8 cellular contexts compared by ENCODE assay signal in genomic region chr17:2030779-2031163, GRCh38. TPM values are rescaled to one million over a fixed set of nuclear protein-coding genes. Genes with fewer than 3 reads are reported as not detected.
A peak's percentile ranks its signal among the peaks of the same experiment; 100 is the strongest.
DNase-seq lines count a peak whose midpoint lies in the region; ATAC-seq, FAIRE-seq and TF ChIP-seq lines count a peak whose summit lies in the region.

No MANE protein-coding gene starts in this region.

- no peak for FAIRE-seq in pancreas (lab: Jason Lieb, UNC)

- H3K27ac ChIP-seq in SJCRH30: no peak overlapping the region
- H3K27ac ChIP-seq in esophagus (ENCODE audit: low read depth in 2 of 2, low read length in 1 of 2): no peak overlapping the region
- peak overlapping the region in 1 of 4 donors; percentile 55 for H3K27ac ChIP-seq in pancreas

- H3K4me1 ChIP-seq in SJCRH30: 0 out of 2 replicates have a peak, but pooled peaks cover under 1% of the 10 kb centered on the region
- peaks cover 5 to 8% of the 10 kb centered on the region in 2 donors for H3K4me1 ChIP-seq in esophagus (ENCODE audit: control insufficient read depth in 2 of 2, insufficient read depth in 2 of 2, low read length in 1 of 2)
- peaks cover 5 to 10% (median 6%) of the 10 kb centered on the region in 3 donors for H3K4me1 ChIP-seq in pancreas

- peak; percentile 72 for DNase-seq in activated CD4-positive, alpha-beta T cell treated with anti-CD3 and anti-CD28 coated beads for 48 hours
- DNase-seq in activated CD4-positive, alpha-beta T cell treated with anti-CD3 and anti-CD28 coated beads, Interleukin-2, amount 50 U/mL, for 1 hour: no peak
- DNase-seq in SJCRH30: peak; percentile 77 to 84
- DNase-seq in pancreas: peak in 1 of 6 donors; percentile 62
- DNase-seq in NCI-H2081 treated with DMSO at 0.1 percent for 48 hours (lab: John Stamatoyannopoulos, UW): no peak
- no peak for DNase-seq in DMS153 (lab: John Stamatoyannopoulos, UW)

- H3K36me3 ChIP-seq in SJCRH30 (no peaks in the 10 kb centered on the region), esophagus (ENCODE audit: control insufficient read depth in 2 of 2, insufficient read depth in 2 of 2, low read length in 1 of 2) (peaks cover 3 to 4% of the 10 kb centered on the region in 2 donors), pancreas (peaks cover 0 to 8% (median 0%) of the 10 kb centered on the region in 3 donors)

- peak in 1 of 4 donors; percentile 15 for TF ChIP-seq CTCF in pancreas (IDR thresholded peaks at IDR 0.05)

- TF ChIP-seq POLR2A in GM18505 (IDR thresholded peaks at IDR 0.05; ENCODE audit: borderline replicate concordance, extremely low read depth, insufficient read depth, insufficient read length): no peak

- H3K27me3 ChIP-seq in SJCRH30: peaks cover 4% of the 10 kb centered on the region; the same call in 1 of the 2 replicates
- H3K27me3 ChIP-seq in esophagus (ENCODE audit: control insufficient read depth in 1 of 2, insufficient read depth in 2 of 2, low read length in 2 of 2): no peaks in the 10 kb centered on the region
- H3K27me3 ChIP-seq in pancreas: no peaks in the 10 kb centered on the region

- H3K4me3 ChIP-seq in SJCRH30 (peak overlapping the region; percentile 100), esophagus (ENCODE audit: low read depth in 1 of 2, low read length in 2 of 2) (peak overlapping the region; percentile 86 to 89), pancreas (peak overlapping the region; percentile 96 to 100 (median 98))

- intact Hi-C loops in pancreas (cut with DNase I): loop anchor here in 1 of 3 donors (10.0 kb wide), 1 partner anchor 116 kb away; no protein-coding TSS in a partner anchor

- 15 to 17% methylated on average over 10 of the region's 10 CpGs for WGBS in esophagus, 2 donors
- WGBS in pancreas, 2 donors: 12 to 14% methylated on average over 10 of the region's 10 CpGs

- H3K9me3 ChIP-seq in SJCRH30 (replicated peaks) (no peaks in the 10 kb centered on the region), esophagus (ENCODE audit: control insufficient read depth in 2 of 2, insufficient read depth in 1 of 2, low read depth in 1 of 2, low read length in 1 of 2) (no peaks in the 10 kb centered on the region), pancreas (no peaks in the 10 kb centered on the region)

- no peak for ATAC-seq in pancreas
- ATAC-seq in GM18505 (IDR thresholded peaks at IDR 0.05; ENCODE audit: unreplicated experiment): no peak

RNA-seq across cellular contexts. Expression of gene DPH1, which starts 0.8 kb away (rescaled TPM):
- 14.4 and 14.6 TPM in 2 replicates for total RNA-seq in SJCRH30 (2014; rRNA removed; shearing (Covaris generic))
- polyA plus RNA-seq in esophagus (10 to 100 TPM; 18.8 to 21.0 TPM), pancreas (10 to 100 TPM; 53.3 to 74.4 TPM)
- total RNA-seq in pancreas: 10 to 100 TPM; 21.8 to 37.7 (median 27.6) TPM

RNA-seq across cellular contexts. Expression of gene RTN4RL1, which starts 5.6 kb away (rescaled TPM):
- 0.61 and 0.83 TPM in 2 replicates for total RNA-seq in SJCRH30 (2014; rRNA removed; shearing (Covaris generic))
- 1 to 10 TPM in 1 of 2 donors, under 1 TPM in 1; 0.89 to 2.0 TPM for polyA plus RNA-seq in esophagus
- 1 to 10 TPM in 4 of 6 donors, under 1 TPM in 2; 0.93 to 3.6 (median 1.7) TPM for total RNA-seq in pancreas
- polyA plus RNA-seq in pancreas: 1 to 10 TPM; 3.0 to 3.1 TPM

RNA-seq across cellular contexts. Expression of gene OVCA2, which starts 11.1 kb away (rescaled TPM):
- total RNA-seq in SJCRH30 (2014; rRNA removed; shearing (Covaris generic)): 14.1 and 17.2 TPM in 2 replicates
- 10 to 100 TPM; 38.4 to 55.6 TPM for polyA plus RNA-seq in esophagus
- 10 to 100 TPM; 10.4 to 20.5 (median 17.9) TPM for total RNA-seq in pancreas
- polyA plus RNA-seq in pancreas: 10 to 100 TPM; 46.3 to 79.3 TPM

RNA-seq across cellular contexts. Expression of gene HIC1, which starts 24.1 kb away (rescaled TPM):
- total RNA-seq in SJCRH30 (2014; rRNA removed; shearing (Covaris generic)): 0.13 and 0.18 TPM in 2 replicates
- polyA plus RNA-seq in esophagus (1 to 10 TPM; 1.4 to 1.6 TPM), pancreas (1 to 10 TPM; 1.8 to 3.7 TPM)
- total RNA-seq in pancreas: 10 to 100 TPM in 2 of 6 donors, 1 to 10 TPM in 4; 1.0 to 15.8 (median 3.8) TPM

Comparison
In these comparisons a context has a peak if more than half of its experiments do, and no peak if none do; other contexts are left out.
1. DNase-seq: peak in activated CD4-positive, alpha-beta T cell treated with anti-CD3 and anti-CD28 coated beads for 48 hours (single experiment) and SJCRH30 (2 of 2); none in activated CD4-positive, alpha-beta T cell treated with anti-CD3 and anti-CD28 coated beads, Interleukin-2, amount 50 U/mL, for 1 hour (single experiment), NCI-H2081 treated with DMSO at 0.1 percent for 48 hours (single experiment) and DMS153 (single experiment).
2. Peak in every context shown above with its lines, with median percentiles within 50 percentile points of each other: H3K4me3 ChIP-seq.